Comparison of ENCODE assay signal across 21 cellular contexts in genomic region chr11:114890076-114890475, GRCh38.
"Had no signal": no experiment of that assay in that cellular context is flagged by ENCODE, and none has a peak within 500 bp of the region (broad histone marks: within the 10 kb centered on the region; RNA-seq: fewer than 3 reads in every experiment).

No MANE protein-coding gene starts in this region.

- H3K9ac ChIP-seq: parathyroid adenoma had no signal

- H3K9me3 ChIP-seq: gastrocnemius medialis, left ventricle myocardium inferior, lower lobe of right lung, thyroid gland, vagina had no signal

- H3K27me3 ChIP-seq: gastrocnemius medialis, sigmoid colon, thyroid gland, vagina had no signal

- ATAC-seq: gastrocnemius medialis; left colon; lower lobe of right lung; naive thymus-derived CD8-positive, alpha-beta T cell; stimulated activated effector memory CD8-positive, alpha-beta T cell treated with anti-CD3 and anti-CD28 coated beads, Interleukin-12 subunit alpha, Interleukin-12 subunit beta, amount 100 ng/mL, for 72 hours had no signal

- DNase-seq: dorsolateral prefrontal cortex; effector CD4-positive, alpha-beta T cell; foreskin fibroblast; gastrocnemius medialis; head of caudate nucleus; hippocampal formation; left colon; lower lobe of right lung; naive thymus-derived CD8-positive, alpha-beta T cell; sigmoid colon; stimulated activated CD4-positive, alpha-beta T cell treated with anti-CD3 and anti-CD28 coated beads, Interleukin-2, amount 100 ng/mL, for 24 hours; stimulated activated CD4-positive, alpha-beta T cell treated with anti-CD3 and anti-CD28 coated beads, Interleukin-4, amount 100 ng/mL, for 24 hours; stimulated activated naive CD4-positive, alpha-beta T cell treated with Interleukin-2 at 50 U/mL for 16 hours; stomach; thyroid gland; trophoblast cell had no signal

- H3K36me3 Mint-ChIP-seq: naive thymus-derived CD8-positive, alpha-beta T cell; stimulated activated effector memory CD8-positive, alpha-beta T cell treated with anti-CD3 and anti-CD28 coated beads, Interleukin-12 subunit alpha, Interleukin-12 subunit beta, amount 100 ng/mL, for 72 hours had no signal

- H3K36me3 ChIP-seq: gastrocnemius medialis, left ventricle myocardium inferior, lower lobe of right lung, sigmoid colon, stomach, thyroid gland, vagina had no signal

- H3K4me1 ChIP-seq: gastrocnemius medialis, lower lobe of right lung, parathyroid adenoma, sigmoid colon, stomach, vagina had no signal

- H3K27ac Mint-ChIP-seq: progenitor cell of endocrine pancreas; stimulated activated effector memory CD8-positive, alpha-beta T cell treated with anti-CD3 and anti-CD28 coated beads, Interleukin-12 subunit alpha, Interleukin-12 subunit beta, amount 100 ng/mL, for 72 hours had no signal

- H3K4me1 Mint-ChIP-seq: naive thymus-derived CD8-positive, alpha-beta T cell; stimulated activated effector memory CD8-positive, alpha-beta T cell treated with anti-CD3 and anti-CD28 coated beads, Interleukin-12 subunit alpha, Interleukin-12 subunit beta, amount 100 ng/mL, for 72 hours had no signal

- H3K9me3 Mint-ChIP-seq: stimulated activated effector memory CD8-positive, alpha-beta T cell treated with anti-CD3 and anti-CD28 coated beads, Interleukin-12 subunit alpha, Interleukin-12 subunit beta, amount 100 ng/mL, for 72 hours had no signal

- H3K79me2 ChIP-seq: parathyroid adenoma had no signal

- H3K27ac ChIP-seq: dorsolateral prefrontal cortex, gastrocnemius medialis, left ventricle myocardium inferior, lower lobe of right lung, parathyroid adenoma, sigmoid colon, stomach, thyroid gland, vagina had no signal

- H3K4me3 Mint-ChIP-seq: naive thymus-derived CD8-positive, alpha-beta T cell; stimulated activated effector memory CD8-positive, alpha-beta T cell treated with anti-CD3 and anti-CD28 coated beads, Interleukin-12 subunit alpha, Interleukin-12 subunit beta, amount 100 ng/mL, for 72 hours had no signal

- H2AFZ ChIP-seq: parathyroid adenoma had no signal

- H3K4me3 ChIP-seq: dorsolateral prefrontal cortex, gastrocnemius medialis, left ventricle myocardium inferior, lower lobe of right lung, sigmoid colon, stomach, thyroid gland, vagina had no signal
